In the genomic region with DNA sequence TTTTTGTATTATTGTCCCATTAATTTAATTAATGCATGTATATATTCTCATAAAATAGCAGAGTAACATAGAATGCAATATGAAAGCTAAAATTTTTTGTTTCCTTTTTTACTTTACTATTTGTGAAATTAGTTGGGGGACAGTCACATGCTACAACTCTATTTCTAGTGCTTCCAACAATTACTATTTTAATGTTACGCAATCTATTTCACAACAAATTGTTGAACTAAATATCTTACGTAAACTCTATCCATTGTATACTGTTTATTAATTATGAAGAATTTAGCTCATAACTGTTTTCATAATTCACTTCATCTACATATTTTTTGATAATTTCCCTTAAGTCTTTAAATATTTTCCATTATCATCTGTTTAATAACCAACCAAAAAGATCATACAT, we compare ENCODE assay signal across 32 cellular contexts.
"Had no signal": no experiment of that assay in that cellular context is flagged by ENCODE, and none has a peak within 500 bp of the region (broad histone marks: within the 10 kb centered on the region; RNA-seq: fewer than 3 reads in every experiment).

No MANE protein-coding gene starts in this region.

- FAIRE-seq: TTC549 had no signal

- H3K36me3 ChIP-seq: ascending aorta had no signal

- H3K4me1 Mint-ChIP-seq: activated B cell treated with CpG ODN at 0.5 μM for 24 hours; activated CD4-positive, alpha-beta memory T cell treated with anti-CD3 and anti-CD28 coated beads, Interleukin-2, amount 10 ng/mL, durations not matched to agents 7 days and 5 days; activated CD4-positive, alpha-beta T cell treated with anti-CD3 and anti-CD28 coated beads for 36 hours; activated CD4-positive, alpha-beta T cell treated with anti-CD3 and anti-CD28 coated beads, Interleukin-2, amount 10 ng/mL, durations not matched to agents 7 days and 5 days; activated CD8-positive, alpha-beta memory T cell treated with anti-CD3 and anti-CD28 coated beads, Interleukin-2, amount 10 ng/mL, durations not matched to agents 7 days and 5 days; activated naive CD4-positive, alpha-beta T cell treated with anti-CD3 and anti-CD28 coated beads, Interleukin-2, amount 10 ng/mL, durations not matched to agents 7 days and 5 days; activated naive CD4-positive, alpha-beta T cell treated with anti-CD3 and anti-CD28 coated beads, Interleukin-2, amount 50 U/mL, for 24 hours; activated naive CD8-positive, alpha-beta T cell treated with anti-CD3 and anti-CD28 coated beads, Interleukin-2, amount 10 ng/mL, durations not matched to agents 7 days and 5 days; activated naive CD8-positive, alpha-beta T cell treated with anti-CD3 and anti-CD28 coated beads, Interleukin-2, amount 50 U/mL, for 24 hours; brain had no signal

- H3K27me3 Mint-ChIP-seq: activated B cell treated with CpG ODN at 0.5 μM for 24 hours; activated CD4-positive, alpha-beta memory T cell treated with anti-CD3 and anti-CD28 coated beads, Interleukin-2, amount 10 ng/mL, durations not matched to agents 7 days and 5 days; activated CD4-positive, alpha-beta T cell treated with anti-CD3 and anti-CD28 coated beads for 36 hours; activated CD4-positive, alpha-beta T cell treated with anti-CD3 and anti-CD28 coated beads, Interleukin-2, amount 10 ng/mL, durations not matched to agents 7 days and 5 days; activated CD8-positive, alpha-beta memory T cell treated with anti-CD3 and anti-CD28 coated beads, Interleukin-2, amount 10 ng/mL, durations not matched to agents 7 days and 5 days; activated naive CD4-positive, alpha-beta T cell treated with anti-CD3 and anti-CD28 coated beads, Interleukin-2, amount 10 ng/mL, durations not matched to agents 7 days and 5 days; activated naive CD4-positive, alpha-beta T cell treated with anti-CD3 and anti-CD28 coated beads, Interleukin-2, amount 50 U/mL, for 24 hours; activated naive CD8-positive, alpha-beta T cell; activated naive CD8-positive, alpha-beta T cell treated with anti-CD3 and anti-CD28 coated beads, Interleukin-2, amount 10 ng/mL, durations not matched to agents 7 days and 5 days; activated naive CD8-positive, alpha-beta T cell treated with anti-CD3 and anti-CD28 coated beads, Interleukin-2, amount 50 U/mL, for 24 hours; activated T-cell treated with anti-CD3 and anti-CD28 coated beads, Interleukin-2, amount 50 U/mL, for 24 hours had no signal

- H3K4me3 ChIP-seq: ascending aorta had no signal

- ATAC-seq: activated CD4-positive, alpha-beta T cell treated with anti-CD3 and anti-CD28 coated beads for 36 hours; activated CD8-positive, alpha-beta memory T cell treated with anti-CD3 and anti-CD28 coated beads, Interleukin-2, amount 10 ng/mL, durations not matched to agents 7 days and 5 days; activated CD8-positive, alpha-beta T cell treated with anti-CD3 and anti-CD28 coated beads, Interleukin-2, amount 10 ng/mL, durations not matched to agents 7 days and 5 days; activated naive CD8-positive, alpha-beta T cell treated with anti-CD3 and anti-CD28 coated beads, Interleukin-2, amount 50 U/mL, for 24 hours had no signal

- H3K9me3 Mint-ChIP-seq: brain had no signal

- H3K27ac ChIP-seq: ascending aorta had no signal

- H3K9me3 ChIP-seq: ascending aorta had no signal

- H3K27me3 ChIP-seq: ascending aorta had no signal

- H3K4me3 Mint-ChIP-seq: activated B cell treated with CpG ODN at 0.5 μM for 24 hours; activated CD4-positive, alpha-beta memory T cell treated with anti-CD3 and anti-CD28 coated beads, Interleukin-2, amount 10 ng/mL, durations not matched to agents 7 days and 5 days; activated CD4-positive, alpha-beta T cell treated with anti-CD3 and anti-CD28 coated beads for 36 hours; activated CD4-positive, alpha-beta T cell treated with anti-CD3 and anti-CD28 coated beads, Interleukin-2, amount 10 ng/mL, durations not matched to agents 7 days and 5 days; activated CD8-positive, alpha-beta memory T cell treated with anti-CD3 and anti-CD28 coated beads, Interleukin-2, amount 10 ng/mL, durations not matched to agents 7 days and 5 days; activated CD8-positive, alpha-beta T cell treated with anti-CD3 and anti-CD28 coated beads, Interleukin-2, amount 10 ng/mL, durations not matched to agents 7 days and 5 days; activated naive CD4-positive, alpha-beta T cell treated with anti-CD3 and anti-CD28 coated beads, Interleukin-2, amount 10 ng/mL, durations not matched to agents 7 days and 5 days; activated naive CD4-positive, alpha-beta T cell treated with anti-CD3 and anti-CD28 coated beads, Interleukin-2, amount 50 U/mL, for 24 hours; activated naive CD8-positive, alpha-beta T cell; activated naive CD8-positive, alpha-beta T cell treated with anti-CD3 and anti-CD28 coated beads, Interleukin-2, amount 10 ng/mL, durations not matched to agents 7 days and 5 days; activated naive CD8-positive, alpha-beta T cell treated with anti-CD3 and anti-CD28 coated beads, Interleukin-2, amount 50 U/mL, for 24 hours; activated T-cell treated with anti-CD3 and anti-CD28 coated beads, Interleukin-2, amount 50 U/mL, for 24 hours; brain; T-helper 1 cell treated with Interleukin-12 subunit alpha and Interleukin-12 subunit beta and Interleukin-4 antibody, amounts not matched to agents 30 μg/mL and 1 μg/mL, for 36 hours; T-helper 2 cell treated with Interferon-gamma antibody and Interleukin-4, amounts not matched to agents 5 μg/mL and 100 μg/mL, for 36 hours had no signal

- H3K27ac Mint-ChIP-seq: activated B cell treated with CpG ODN at 0.5 μM for 24 hours; activated CD4-positive, alpha-beta memory T cell treated with anti-CD3 and anti-CD28 coated beads, Interleukin-2, amount 10 ng/mL, durations not matched to agents 7 days and 5 days; activated CD4-positive, alpha-beta T cell treated with anti-CD3 and anti-CD28 coated beads for 36 hours; activated CD4-positive, alpha-beta T cell treated with anti-CD3 and anti-CD28 coated beads, Interleukin-2, amount 10 ng/mL, durations not matched to agents 7 days and 5 days; activated CD8-positive, alpha-beta memory T cell treated with anti-CD3 and anti-CD28 coated beads, Interleukin-2, amount 10 ng/mL, durations not matched to agents 7 days and 5 days; activated CD8-positive, alpha-beta T cell treated with anti-CD3 and anti-CD28 coated beads, Interleukin-2, amount 10 ng/mL, durations not matched to agents 7 days and 5 days; activated naive CD4-positive, alpha-beta T cell treated with anti-CD3 and anti-CD28 coated beads, Interleukin-2, amount 10 ng/mL, durations not matched to agents 7 days and 5 days; activated naive CD4-positive, alpha-beta T cell treated with anti-CD3 and anti-CD28 coated beads, Interleukin-2, amount 50 U/mL, for 24 hours; activated naive CD8-positive, alpha-beta T cell; activated naive CD8-positive, alpha-beta T cell treated with anti-CD3 and anti-CD28 coated beads, Interleukin-2, amount 10 ng/mL, durations not matched to agents 7 days and 5 days; activated naive CD8-positive, alpha-beta T cell treated with anti-CD3 and anti-CD28 coated beads, Interleukin-2, amount 50 U/mL, for 24 hours; activated T-cell treated with anti-CD3 and anti-CD28 coated beads, Interleukin-2, amount 50 U/mL, for 24 hours; activated T-helper 2 cell treated with anti-CD3 and anti-CD28 coated beads, Interferon-gamma antibody, Interleukin-2, Interleukin-4, amounts not matched to agents 10 μg/mL and 5 μg/mL and 100 μg/mL, durations not matched to agents 14 hours and 24 hours and 36 hours; brain; T-helper 1 cell treated with Interleukin-12 subunit alpha and Interleukin-12 subunit beta and Interleukin-4 antibody, amounts not matched to agents 30 μg/mL and 1 μg/mL, for 36 hours; T-helper 2 cell treated with Interferon-gamma antibody and Interleukin-4, amounts not matched to agents 5 μg/mL and 100 μg/mL, for 36 hours had no signal

- H3K4me1 ChIP-seq: ascending aorta had no signal

- DNase-seq: activated B cell treated with CpG ODN at 0.5 μM for 24 hours; activated CD4-positive, alpha-beta memory T cell treated with anti-CD3 and anti-CD28 coated beads, Interleukin-2, amount 10 ng/mL, durations not matched to agents 7 days and 5 days; activated CD4-positive, alpha-beta T cell treated with anti-CD3 and anti-CD28 coated beads for 1 hour; activated CD4-positive, alpha-beta T cell treated with anti-CD3 and anti-CD28 coated beads for 36 hours; activated CD4-positive, alpha-beta T cell treated with anti-CD3 and anti-CD28 coated beads for 48 hours; activated CD4-positive, alpha-beta T cell treated with anti-CD3 and anti-CD28 coated beads, Interleukin-2, amount 10 ng/mL, durations not matched to agents 7 days and 5 days; activated CD4-positive, alpha-beta T cell treated with anti-CD3 and anti-CD28 coated beads, Interleukin-2, amount 50 U/mL, for 48 hours; activated CD8-positive, alpha-beta memory T cell treated with anti-CD3 and anti-CD28 coated beads for 24 hours; activated CD8-positive, alpha-beta memory T cell treated with anti-CD3 and anti-CD28 coated beads, Interleukin-2, amount 10 ng/mL, durations not matched to agents 7 days and 5 days; activated CD8-positive, alpha-beta memory T cell treated with anti-CD3 and anti-CD28 coated beads, Interleukin-2, amount 50 U/mL, for 48 hours; activated CD8-positive, alpha-beta T cell treated with anti-CD3 and anti-CD28 coated beads, Interleukin-2, amount 10 ng/mL, durations not matched to agents 7 days and 5 days; activated effector memory CD4-positive, alpha-beta T cell treated with Interleukin-2 at 50 U/mL for 16 hours; activated gamma-delta T cell; activated naive CD4-positive, alpha-beta T cell treated with anti-CD3 and anti-CD28 coated beads, Interleukin-2, amount 10 ng/mL, durations not matched to agents 7 days and 5 days; activated naive CD4-positive, alpha-beta T cell treated with Interleukin-2 at 50 U/mL for 16 hours; activated naive CD8-positive, alpha-beta T cell treated with anti-CD3 and anti-CD28 coated beads, Interleukin-2, amount 10 ng/mL, durations not matched to agents 7 days and 5 days; activated naive CD8-positive, alpha-beta T cell treated with anti-CD3 and anti-CD28 coated beads, Interleukin-2, amount 50 U/mL, for 24 hours; activated T-cell treated with anti-CD3 and anti-CD28 coated beads, Interleukin-2, amount 50 U/mL, for 24 hours; activated T-cell treated with anti-CD3 and anti-CD28 coated beads, Interleukin-2, amount 50 U/mL, for 48 hours; amygdala; anterior cingulate cortex; central memory CD4-positive, alpha-beta T cell; T-helper 2 cell; T-helper 9 cell had no signal

- H3K36me3 Mint-ChIP-seq: activated CD8-positive, alpha-beta memory T cell treated with anti-CD3 and anti-CD28 coated beads, Interleukin-2, amount 10 ng/mL, durations not matched to agents 7 days and 5 days; activated naive CD4-positive, alpha-beta T cell treated with anti-CD3 and anti-CD28 coated beads, Interleukin-2, amount 10 ng/mL, durations not matched to agents 7 days and 5 days; activated naive CD4-positive, alpha-beta T cell treated with anti-CD3 and anti-CD28 coated beads, Interleukin-2, amount 50 U/mL, for 24 hours; activated naive CD8-positive, alpha-beta T cell; activated naive CD8-positive, alpha-beta T cell treated with anti-CD3 and anti-CD28 coated beads, Interleukin-2, amount 10 ng/mL, durations not matched to agents 7 days and 5 days; brain had no signal
